In the genomic region with DNA sequence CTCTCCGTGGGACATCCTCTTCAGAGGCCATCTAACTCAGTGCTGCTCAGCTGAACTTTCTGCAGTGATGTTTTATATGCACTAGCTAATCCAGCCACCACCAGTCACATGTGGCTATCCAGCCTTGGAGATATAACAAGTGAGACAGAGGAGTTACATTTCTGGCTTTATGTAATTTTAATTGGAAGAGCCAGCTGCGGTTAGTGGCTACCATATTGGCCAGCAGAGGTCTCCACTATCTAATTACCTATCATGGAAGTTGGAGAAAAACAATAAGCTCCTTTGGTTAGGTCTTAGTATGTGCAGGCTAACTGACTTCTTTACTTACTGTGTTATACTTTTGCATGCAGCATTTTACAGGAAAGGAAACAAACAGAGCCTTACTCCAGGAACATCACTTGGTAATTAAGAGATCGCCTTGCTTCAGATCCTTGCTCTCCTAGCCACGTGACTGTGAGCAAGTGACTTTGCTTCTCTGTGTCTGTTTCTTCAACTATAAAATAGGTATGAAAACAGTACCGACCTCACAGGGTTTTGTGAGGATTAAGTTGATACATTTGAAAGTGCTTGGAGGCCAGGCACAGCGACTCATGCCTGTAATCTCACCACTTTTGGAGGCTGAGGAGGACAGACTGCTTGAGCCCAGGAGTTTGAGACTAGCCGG, we compare ENCODE assay signal across 9 cellular contexts. TPM values are rescaled to one million over a fixed set of nuclear protein-coding genes. Genes with fewer than 3 reads are reported as not detected.
DNase-seq lines count a peak whose midpoint lies in the region; ATAC-seq and TF ChIP-seq lines count a peak whose summit lies in the region.
"Had no signal": no experiment of that assay in that cellular context is flagged by ENCODE, and none has a peak within 500 bp of the region (broad histone marks: within the 10 kb centered on the region; RNA-seq: fewer than 3 reads in every experiment).

No MANE protein-coding gene starts in this region.

- TF ChIP-seq POLR2A in ovary (IDR thresholded peaks at IDR 0.05) = no peak

- WGBS in ovary, 3 donors = 24 to 29% (median 27%) methylated on average over 7 of the region's 7 CpGs

- DNase-seq in DMS153 (lab: John Stamatoyannopoulos, UW) = peak; percentile 69
- peak; percentile 59 for DNase-seq in HT1080 (ENCODE audit: low read depth)
- peak; percentile 66 for DNase-seq in RKO (ENCODE audit: low spot score)
- DNase-seq in fibroblast of gingiva (ENCODE audit: low read depth) = peak; percentile 24
- peak in 2 of 5 donors; percentile 31 to 58 for DNase-seq in ovary
- DNase-seq in amniotic stem cell (lab: John Stamatoyannopoulos, UW) = no peak
- DNase-seq: naive B cell had no signal

- no peaks in the 10 kb centered on the region for H3K36me3 ChIP-seq in ovary

- H3K9me3 ChIP-seq in ovary = no peaks in the 10 kb centered on the region

- TF ChIP-seq EP300 in ovary (IDR thresholded peaks at IDR 0.05) = no peak

- H3K27me3 ChIP-seq in ovary = no peaks in the 10 kb centered on the region

- no peak for ATAC-seq in GM18868 (IDR thresholded peaks at IDR 0.05; ENCODE audit: unreplicated experiment)
- ATAC-seq in HG02798 (IDR thresholded peaks at IDR 0.05; ENCODE audit: poor library complexity, unreplicated experiment) = no peak

- intact Hi-C loops in ovary (cut with DNase I) = loop anchor here in 2 of 4 donors (5.0 kb wide), 2 partner anchors 71 to 146 kb away; no protein-coding TSS in a partner anchor

- no peak overlapping the region for H3K4me3 ChIP-seq in ovary

- TF ChIP-seq CTCF in ovary (IDR thresholded peaks at IDR 0.05) = peak; percentile 48 to 74 (median 70)

- peaks cover 7% of the 10 kb centered on the region for H3K4me1 ChIP-seq in ovary (ENCODE audit: insufficient read depth)

- peak overlapping the region in 1 of 2 donors; percentile 94 for H3K27ac ChIP-seq in ovary

RNA-seq across cellular contexts. Expression of a gene that starts 1.6 kb away (rescaled TPM):
- not detected in 2 replicates for total RNA-seq in HT1080 (2014; rRNA removed; shearing (Covaris generic))
- polyA plus RNA-seq in HT1080 (2015; cell fraction: cytosol; rRNA removed) = not detected in 2 replicates
- polyA plus RNA-seq in HT1080 (2015; cell fraction: nucleus; rRNA removed) = not detected in 2 replicates
- total RNA-seq in ovary = 10 to 100 TPM; 14.7 to 59.1 (median 19.5) TPM
- polyA plus RNA-seq in ovary = 10 to 100 TPM in 1 of 2 donors, 1 to 10 TPM in 1; 6.9 to 15.7 TPM

RNA-seq across cellular contexts. Expression of a gene that starts 5.3 kb away (rescaled TPM):
- not detected in 2 replicates for total RNA-seq in HT1080 (2014; rRNA removed; shearing (Covaris generic))
- polyA plus RNA-seq in HT1080 (2015; cell fraction: cytosol; rRNA removed) = not detected in 2 replicates
- not detected in 2 replicates for polyA plus RNA-seq in HT1080 (2015; cell fraction: nucleus; rRNA removed)
- total RNA-seq in ovary = 10 to 100 TPM in 1 of 7 donors, 1 to 10 TPM in 3, under 1 TPM in 3; 0.33 to 91.2 (median 3.8) TPM
- polyA plus RNA-seq in ovary = 1 to 10 TPM in 1 of 2 donors, under 1 TPM in 1; 0.53 to 1.4 TPM

RNA-seq across cellular contexts. Expression of a gene that starts 13.7 kb away (rescaled TPM):
- not detected in 2 replicates for total RNA-seq in HT1080 (2014; rRNA removed; shearing (Covaris generic))
- not detected in 2 replicates for polyA plus RNA-seq in HT1080 (2015; cell fraction: cytosol; rRNA removed)
- not detected in 2 replicates for polyA plus RNA-seq in HT1080 (2015; cell fraction: nucleus; rRNA removed)
- not detected for total RNA-seq in ovary
- not detected for polyA plus RNA-seq in ovary

RNA-seq across cellular contexts. Expression of a gene that starts 19.7 kb away (rescaled TPM):
- total RNA-seq in HT1080 (2014; rRNA removed; shearing (Covaris generic)) = not detected in 2 replicates
- not detected in 2 replicates for polyA plus RNA-seq in HT1080 (2015; cell fraction: cytosol; rRNA removed)
- not detected in 2 replicates for polyA plus RNA-seq in HT1080 (2015; cell fraction: nucleus; rRNA removed)
- total RNA-seq in ovary = 10 to 100 TPM in 1 of 7 donors, 1 to 10 TPM in 2, under 1 TPM in 2, not detected in 2; 0.60 to 19.0 (median 1.6) TPM
- polyA plus RNA-seq in ovary = under 1 TPM in 1 of 2 donors, not detected in 1; 0.24 TPM

RNA-seq across cellular contexts. Expression of a gene that starts 37.4 kb away (rescaled TPM):
- not detected in 2 replicates for total RNA-seq in HT1080 (2014; rRNA removed; shearing (Covaris generic))
- polyA plus RNA-seq in HT1080 (2015; cell fraction: cytosol; rRNA removed) = not detected in 2 replicates
- polyA plus RNA-seq in HT1080 (2015; cell fraction: nucleus; rRNA removed) = not detected in 2 replicates
- total RNA-seq in ovary = 10 to 100 TPM in 1 of 7 donors, 1 to 10 TPM in 1, under 1 TPM in 2, not detected in 3; 0.85 to 59.6 (median 5.1) TPM
- under 1 TPM in 1 of 2 donors, not detected in 1; 0.05 TPM for polyA plus RNA-seq in ovary

Comparison
In these comparisons a context has a peak if more than half of its experiments do, and no peak if none do; other contexts are left out.
1. RNA of a gene that starts 1.6 kb away (total RNA-seq): 14.7 to 59.1 TPM in ovary; not detected in HT1080; every median in the first group is over 10 times any median in the second.